In the genomic region with DNA sequence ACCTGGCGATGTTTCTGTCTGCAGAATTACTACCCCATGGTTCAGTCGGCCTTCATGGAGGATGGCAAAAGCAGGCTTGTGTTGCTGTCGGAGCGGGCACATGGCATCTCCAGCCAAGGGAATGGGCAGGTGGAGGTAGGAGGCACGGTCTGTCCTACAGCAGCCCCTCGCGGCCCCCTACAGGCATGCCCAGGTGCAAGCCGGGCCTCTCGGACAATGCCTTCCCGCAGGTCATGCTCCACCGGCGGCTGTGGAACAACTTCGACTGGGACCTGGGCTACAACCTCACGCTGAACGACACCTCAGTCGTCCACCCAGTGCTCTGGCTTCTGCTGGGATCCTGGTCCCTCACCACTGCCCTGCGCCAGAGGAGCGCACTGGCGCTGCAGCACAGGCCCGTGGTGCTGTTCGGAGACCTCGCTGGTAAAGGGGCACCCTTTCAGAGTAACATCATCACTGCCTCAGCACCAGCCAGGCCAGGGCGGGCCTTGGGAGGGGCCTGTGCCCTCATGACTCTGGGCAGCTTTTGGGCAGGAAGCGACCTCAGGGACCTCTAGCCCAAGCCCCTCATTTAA, we compare ENCODE assay signal across 15 cellular contexts.
"Had no signal": no experiment of that assay in that cellular context is flagged by ENCODE, and none has a peak within 500 bp of the region (broad histone marks: within the 10 kb centered on the region; RNA-seq: fewer than 3 reads in every experiment).

No MANE protein-coding gene starts in this region.

- H3K4me3 ChIP-seq: colonic mucosa, esophagus squamous epithelium, mucosa of descending colon, ovary, stomach, thoracic aorta, transverse colon had no signal

- H3K36me3 ChIP-seq: ovary had no signal

- FAIRE-seq: small intestine had no signal

- H3K9me3 ChIP-seq: colonic mucosa, esophagus squamous epithelium, mucosa of descending colon, ovary, stomach, thoracic aorta, transverse colon had no signal

- H3K4me1 ChIP-seq: colonic mucosa, esophagus squamous epithelium, stomach, transverse colon had no signal

- DNase-seq: colonic mucosa; dermis blood vessel endothelial cell; esophagus squamous epithelium; foreskin fibroblast; mammary epithelial cell; ovary; right cardiac atrium; small intestine; stimulated activated CD4-positive, alpha-beta T cell treated with anti-CD3 and anti-CD28 coated beads, Interleukin-12 subunit alpha, Interleukin-12 subunit beta, amount 100 ng/mL, for 4 hours; stimulated activated naive CD4-positive, alpha-beta T cell; stomach; substantia nigra; transverse colon had no signal

- H3K27me3 ChIP-seq: colonic mucosa, esophagus squamous epithelium, ovary, stomach, transverse colon had no signal

- H3K27ac ChIP-seq: colonic mucosa, esophagus squamous epithelium, ovary, stomach, thoracic aorta, transverse colon had no signal
